In genomic region chr2:219041252-219041651, GRCh38 we compare ENCODE assay signal across 9 cellular contexts. TPM values are rescaled to one million over a fixed set of nuclear protein-coding genes. Genes with fewer than 3 reads are reported as not detected.
DNase-seq lines count a peak whose midpoint lies in the region; ATAC-seq and TF ChIP-seq lines count a peak whose summit lies in the region.
"Had no signal": no experiment of that assay in that cellular context is flagged by ENCODE, and none has a peak within 500 bp of the region (broad histone marks: within the 10 kb centered on the region; RNA-seq: fewer than 3 reads in every experiment).

Gene CFAP65, minus strand, starts transcription at chr2:219041516. Its CDS starts 2,468 bp downstream, at chr2:219039048.

- H3K4me1 ChIP-seq in prostate gland (replicated peaks), result no peaks in the 10 kb centered on the region

- H3K36me3 ChIP-seq in prostate gland, result no peaks in the 10 kb centered on the region

- WGBS in prostate gland, result 2% methylated on average over 21 of the region's 21 CpGs

- peak within 1 kb of the TSS; percentile 85 for H3K4me3 Mint-ChIP-seq in HFFc6
- H3K4me3 Mint-ChIP-seq in activated T-cell treated with anti-CD3 and anti-CD28 coated beads, Interleukin-2, amount 50 U/mL, for 4 hours, result peak within 1 kb of the TSS; percentile 67

- H3K9me3 ChIP-seq in prostate gland, result no peaks in the 10 kb centered on the region

- H3K4me3 ChIP-seq in prostate gland, result peak within 1 kb of the TSS in 1 of 2 donors; percentile 16

- H3K27ac Mint-ChIP-seq in HFFc6, result no peak within 1 kb of the TSS

- no peak within 1 kb of the TSS for H3K27ac ChIP-seq in prostate gland
- H3K27ac ChIP-seq: epithelial cell of prostate had no signal

- no peak for TF ChIP-seq POLR2A in prostate gland (IDR thresholded peaks at IDR 0.05)

- peak in 1 of 2 donors; percentile 70 for ATAC-seq in activated T-cell treated with anti-CD3 and anti-CD28 coated beads, Interleukin-2, amount 50 U/mL, for 4 hours
- ATAC-seq in HG02759 (IDR thresholded peaks at IDR 0.05; ENCODE audit: unreplicated experiment), result no peak

- no peaks in the 10 kb centered on the region for H3K27me3 ChIP-seq in prostate gland (replicated peaks; ENCODE audit: insufficient read depth)

- peaks cover 14% of the 10 kb centered on the region for H3K4me1 Mint-ChIP-seq in HFFc6 (ENCODE audit: low read depth)
- H3K4me1 Mint-ChIP-seq in activated T-cell treated with anti-CD3 and anti-CD28 coated beads, Interleukin-2, amount 50 U/mL, for 4 hours (ENCODE audit: low read depth), result peaks cover 7% of the 10 kb centered on the region

- TF ChIP-seq CTCF in HFFc6 (IDR thresholded peaks at IDR 0.05), result no peak
- no peak for TF ChIP-seq CTCF in prostate gland (IDR thresholded peaks at IDR 0.05)

- H3K36me3 Mint-ChIP-seq in HFFc6 (ENCODE audit: low read depth), result no peaks in the 10 kb centered on the region
- no peaks in the 10 kb centered on the region for H3K36me3 Mint-ChIP-seq in activated T-cell treated with anti-CD3 and anti-CD28 coated beads, Interleukin-2, amount 50 U/mL, for 4 hours (ENCODE audit: insufficient read depth)

- H3K27me3 Mint-ChIP-seq in HFFc6 (ENCODE audit: insufficient read depth), result peaks cover 46% of the 10 kb centered on the region
- peaks cover 75% of the 10 kb centered on the region for H3K27me3 Mint-ChIP-seq in activated T-cell treated with anti-CD3 and anti-CD28 coated beads, Interleukin-2, amount 50 U/mL, for 4 hours (ENCODE audit: low read depth)

- intact Hi-C loops in prostate gland (cut with DNase I), result no loop called here

- peak; percentile 75 for DNase-seq in Ammon's horn (ENCODE audit: low spot score)
- peak; percentile 18 for DNase-seq in HFFc6
- no peak for DNase-seq in activated T-cell treated with anti-CD3 and anti-CD28 coated beads, Interleukin-2, amount 50 U/mL, for 4 hours
- peak; percentile 45 for DNase-seq in glomerular visceral epithelial cell (ENCODE audit: extremely low spot score)
- peak; percentile 34 for DNase-seq in prostate gland (ENCODE audit: low spot score)
- DNase-seq in NCI-H1092 treated with DMSO at 0.1 percent for 48 hours (lab: John Stamatoyannopoulos, UW), result no peak
- DNase-seq in GM19238 (ENCODE audit: insufficient read length, low spot score), result no peak

- H3K9me3 Mint-ChIP-seq in HFFc6, result no peaks in the 10 kb centered on the region
- no peaks in the 10 kb centered on the region for H3K9me3 Mint-ChIP-seq in activated T-cell treated with anti-CD3 and anti-CD28 coated beads, Interleukin-2, amount 50 U/mL, for 4 hours

RNA-seq across cellular contexts. Expression of gene CFAP65, which starts in this region (rescaled TPM):
- total RNA-seq in HFFc6 (2021; fragmentation: NEBNext Ultra II Directional; extraction: Animal tissue kit (Norgen Biotek cat#: 25700)), result not detected
- not detected for total RNA-seq in activated T-cell treated with anti-CD3 and anti-CD28 coated beads, Interleukin-2, amount 50 U/mL, for 4 hours
- 1 to 10 TPM in 1 of 2 donors, not detected in 1; 4.4 TPM for total RNA-seq in prostate gland

Comparison
In these comparisons a context has a peak if more than half of its experiments do, and no peak if none do; other contexts are left out.
1. Peak in DNase-seq in HFFc6; RNA of the gene not detected or under 1 TPM.
2. DNase-seq: peak in Ammon's horn (single experiment), glomerular visceral epithelial cell (single experiment) and prostate gland (single experiment); none in activated T-cell treated with anti-CD3 and anti-CD28 coated beads, Interleukin-2, amount 50 U/mL, for 4 hours (single experiment), NCI-H1092 treated with DMSO at 0.1 percent for 48 hours (single experiment) and GM19238 (single experiment).